22 cellular contexts compared by ENCODE assay signal in the genomic region with DNA sequence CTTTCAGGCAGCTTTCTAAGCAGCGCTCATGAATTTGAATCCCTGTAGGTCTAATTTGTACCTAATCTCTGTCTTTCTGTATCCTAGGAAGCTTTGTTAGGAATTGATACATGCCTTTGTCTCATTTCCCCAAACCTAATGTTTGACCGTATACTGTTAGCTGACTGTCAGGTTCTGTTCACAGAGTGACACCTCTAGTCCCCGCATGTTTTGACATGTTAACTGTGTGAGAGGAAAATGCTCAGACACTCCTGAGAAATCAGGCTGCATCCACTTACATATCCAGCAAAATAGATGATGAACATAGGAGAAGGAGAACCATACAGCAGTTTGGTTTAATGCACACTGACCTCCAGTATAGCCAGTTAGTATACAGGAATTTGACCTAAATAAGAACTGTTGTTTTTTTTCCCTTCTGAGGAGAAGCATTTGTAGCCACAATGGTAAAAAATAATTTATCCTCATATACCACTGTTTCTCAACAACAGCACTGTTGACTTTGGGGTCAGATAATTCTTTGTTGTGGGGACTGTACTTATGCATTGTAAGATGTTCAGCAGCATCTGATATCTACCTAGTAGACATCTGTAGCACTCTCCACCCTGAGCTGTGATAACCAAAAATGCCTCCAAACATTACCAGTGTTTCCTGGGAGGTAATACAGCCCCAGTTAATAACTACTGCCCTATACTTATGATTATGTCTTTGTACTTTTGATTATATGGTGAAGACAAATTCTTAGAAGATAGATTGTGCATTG.
"Had no signal": no experiment of that assay in that cellular context is flagged by ENCODE, and none has a peak within 500 bp of the region (broad histone marks: within the 10 kb centered on the region; RNA-seq: fewer than 3 reads in every experiment).

No MANE protein-coding gene starts in this region.

- H3K27ac ChIP-seq: cardiac muscle cell, epithelial cell of prostate, esophagus squamous epithelium, neural progenitor cell, spleen, tibial nerve, VCaP had no signal

- H3K36me3 ChIP-seq: cardiac muscle cell, esophagus squamous epithelium, neural progenitor cell, spleen, tibial nerve had no signal

- H3K9ac ChIP-seq: neural progenitor cell had no signal

- H3K4me3 ChIP-seq: cardiac muscle cell, esophagus squamous epithelium, neural progenitor cell, spleen, tibial nerve had no signal

- ATAC-seq: left ventricle myocardium superior, right cardiac atrium had no signal

- H2AFZ ChIP-seq: neural progenitor cell had no signal

- H3K27me3 ChIP-seq: cardiac muscle cell, esophagus squamous epithelium, neural progenitor cell, spleen, tibial nerve had no signal

- FAIRE-seq: frontal cortex, TTC549 had no signal

- DNase-seq: activated CD4-positive, alpha-beta T cell treated with anti-CD3 and anti-CD28 coated beads for 4 hours; activated CD4-positive, alpha-beta T cell treated with anti-CD3 and anti-CD28 coated beads, Interleukin-2, amount 50 U/mL, for 4 hours; activated effector memory CD4-positive, alpha-beta T cell treated with Interleukin-2 at 50 U/mL for 16 hours; activated naive CD4-positive, alpha-beta T cell treated with Interleukin-2 at 50 U/mL for 16 hours; anterior cingulate cortex; endodermal cell; esophagus squamous epithelium; islet precursor cell; left cardiac atrium; left ventricle myocardium superior; naive B cell; right cardiac atrium; spleen; stimulated activated CD4-positive, alpha-beta T cell treated with anti-CD3 and anti-CD28 coated beads, Interleukin-2, amount 100 ng/mL, for 48 hours; stimulated activated naive CD4-positive, alpha-beta T cell treated with Interleukin-2 at 50 U/mL for 16 hours had no signal

- H3K4me2 ChIP-seq: neural progenitor cell had no signal

- H3K9me3 ChIP-seq: esophagus squamous epithelium, spleen, tibial nerve had no signal
